Comparison of ENCODE assay signal across 1 cellular context in genomic region chr1:115595279-115596079, GRCh38.
TF ChIP-seq lines count a peak whose summit lies in the region.

No MANE protein-coding gene starts in this region.

TF ChIP-seq in IMR-90, 13 proteins besides CTCF, POLR2A, EP300 and RAD21 (continued from another document):
- TF ChIP-seq ELK1 (IDR thresholded peaks at IDR 0.05; ENCODE audit: borderline replicate concordance, low read depth, low read length) (no peak), MAZ (IDR thresholded peaks at IDR 0.05; ENCODE audit: borderline replicate concordance, low read depth, low read length) (peak; percentile 72; the same call in 1 of the 2 replicates)
